ENCODE assay signal across 2 cellular contexts in the genomic region with DNA sequence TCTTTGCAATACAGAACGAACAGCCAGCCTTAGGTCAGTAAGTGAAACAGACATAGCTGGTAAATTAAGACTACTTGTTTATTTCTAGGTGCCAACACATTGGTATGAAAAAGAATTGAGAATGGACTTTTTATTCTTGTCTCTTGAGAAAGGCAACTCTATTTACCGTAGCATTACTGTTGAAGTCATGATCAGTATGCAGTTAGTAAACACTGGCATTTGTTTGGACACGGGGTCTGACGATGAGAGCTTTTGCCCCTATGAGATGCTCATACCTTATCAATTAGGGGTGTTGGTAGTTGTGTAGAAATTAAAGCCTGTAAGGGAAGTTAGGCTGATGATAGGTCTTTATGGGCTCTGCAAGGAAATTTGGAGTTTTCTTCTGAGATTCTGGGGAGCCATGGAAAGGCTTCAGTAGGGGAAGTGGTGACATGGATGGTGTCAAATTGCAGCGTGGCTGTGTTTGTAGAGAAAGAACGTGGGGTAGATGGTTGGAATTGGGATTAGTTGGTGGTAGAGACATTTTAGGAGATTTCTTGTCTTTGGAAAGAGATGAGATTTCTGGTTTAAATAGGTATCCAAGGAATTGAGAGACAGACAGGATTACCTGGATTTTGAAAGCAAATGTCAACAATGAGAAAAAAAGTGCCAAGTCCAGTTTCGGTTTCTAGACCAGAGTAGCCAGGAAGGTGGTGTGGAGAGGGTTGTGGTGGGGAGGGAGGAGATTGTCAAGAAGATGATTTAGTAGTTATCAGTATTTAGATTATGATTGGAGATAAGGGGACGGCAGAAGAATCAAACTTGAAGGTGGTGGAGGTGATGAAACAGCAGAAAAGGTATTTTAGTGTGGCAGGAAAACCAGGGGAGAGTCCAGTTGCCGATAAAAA.
TF ChIP-seq lines count a peak whose summit lies in the region.

No MANE protein-coding gene starts in this region.

TF ChIP-seq in A549, 52 proteins besides CTCF, POLR2A, EP300 and RAD21 (continued from another document):
- TF ChIP-seq, protein P1, sequence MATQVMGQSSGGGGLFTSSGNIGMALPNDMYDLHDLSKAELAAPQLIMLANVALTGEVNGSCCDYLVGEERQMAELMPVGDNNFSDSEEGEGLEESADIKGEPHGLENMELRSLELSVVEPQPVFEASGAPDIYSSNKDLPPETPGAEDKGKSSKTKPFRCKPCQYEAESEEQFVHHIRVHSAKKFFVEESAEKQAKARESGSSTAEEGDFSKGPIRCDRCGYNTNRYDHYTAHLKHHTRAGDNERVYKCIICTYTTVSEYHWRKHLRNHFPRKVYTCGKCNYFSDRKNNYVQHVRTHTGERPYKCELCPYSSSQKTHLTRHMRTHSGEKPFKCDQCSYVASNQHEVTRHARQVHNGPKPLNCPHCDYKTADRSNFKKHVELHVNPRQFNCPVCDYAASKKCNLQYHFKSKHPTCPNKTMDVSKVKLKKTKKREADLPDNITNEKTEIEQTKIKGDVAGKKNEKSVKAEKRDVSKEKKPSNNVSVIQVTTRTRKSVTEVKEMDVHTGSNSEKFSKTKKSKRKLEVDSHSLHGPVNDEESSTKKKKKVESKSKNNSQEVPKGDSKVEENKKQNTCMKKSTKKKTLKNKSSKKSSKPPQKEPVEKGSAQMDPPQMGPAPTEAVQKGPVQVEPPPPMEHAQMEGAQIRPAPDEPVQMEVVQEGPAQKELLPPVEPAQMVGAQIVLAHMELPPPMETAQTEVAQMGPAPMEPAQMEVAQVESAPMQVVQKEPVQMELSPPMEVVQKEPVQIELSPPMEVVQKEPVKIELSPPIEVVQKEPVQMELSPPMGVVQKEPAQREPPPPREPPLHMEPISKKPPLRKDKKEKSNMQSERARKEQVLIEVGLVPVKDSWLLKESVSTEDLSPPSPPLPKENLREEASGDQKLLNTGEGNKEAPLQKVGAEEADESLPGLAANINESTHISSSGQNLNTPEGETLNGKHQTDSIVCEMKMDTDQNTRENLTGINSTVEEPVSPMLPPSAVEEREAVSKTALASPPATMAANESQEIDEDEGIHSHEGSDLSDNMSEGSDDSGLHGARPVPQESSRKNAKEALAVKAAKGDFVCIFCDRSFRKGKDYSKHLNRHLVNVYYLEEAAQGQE (IDR thresholded peaks at IDR 0.05) = no peak
- TF ChIP-seq, protein P2, sequence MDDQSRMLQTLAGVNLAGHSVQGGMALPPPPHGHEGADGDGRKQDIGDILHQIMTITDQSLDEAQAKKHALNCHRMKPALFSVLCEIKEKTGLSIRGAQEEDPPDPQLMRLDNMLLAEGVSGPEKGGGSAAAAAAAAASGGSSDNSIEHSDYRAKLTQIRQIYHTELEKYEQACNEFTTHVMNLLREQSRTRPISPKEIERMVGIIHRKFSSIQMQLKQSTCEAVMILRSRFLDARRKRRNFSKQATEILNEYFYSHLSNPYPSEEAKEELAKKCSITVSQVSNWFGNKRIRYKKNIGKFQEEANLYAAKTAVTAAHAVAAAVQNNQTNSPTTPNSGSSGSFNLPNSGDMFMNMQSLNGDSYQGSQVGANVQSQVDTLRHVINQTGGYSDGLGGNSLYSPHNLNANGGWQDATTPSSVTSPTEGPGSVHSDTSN (IDR thresholded peaks at IDR 0.05) = no peak
- TF ChIP-seq, protein P3, sequence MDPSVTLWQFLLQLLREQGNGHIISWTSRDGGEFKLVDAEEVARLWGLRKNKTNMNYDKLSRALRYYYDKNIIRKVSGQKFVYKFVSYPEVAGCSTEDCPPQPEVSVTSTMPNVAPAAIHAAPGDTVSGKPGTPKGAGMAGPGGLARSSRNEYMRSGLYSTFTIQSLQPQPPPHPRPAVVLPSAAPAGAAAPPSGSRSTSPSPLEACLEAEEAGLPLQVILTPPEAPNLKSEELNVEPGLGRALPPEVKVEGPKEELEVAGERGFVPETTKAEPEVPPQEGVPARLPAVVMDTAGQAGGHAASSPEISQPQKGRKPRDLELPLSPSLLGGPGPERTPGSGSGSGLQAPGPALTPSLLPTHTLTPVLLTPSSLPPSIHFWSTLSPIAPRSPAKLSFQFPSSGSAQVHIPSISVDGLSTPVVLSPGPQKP (IDR thresholded peaks at IDR 0.05; ENCODE audit: low read depth, low read length) = no peak
- TF ChIP-seq, protein P4, sequence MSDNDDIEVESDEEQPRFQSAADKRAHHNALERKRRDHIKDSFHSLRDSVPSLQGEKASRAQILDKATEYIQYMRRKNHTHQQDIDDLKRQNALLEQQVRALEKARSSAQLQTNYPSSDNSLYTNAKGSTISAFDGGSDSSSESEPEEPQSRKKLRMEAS (IDR thresholded peaks at IDR 0.05) = no peak
- no peak for TF ChIP-seq HEYL (CRISPR knock-in tag; IDR thresholded peaks at IDR 0.05)
- no peak for TF ChIP-seq RARB (CRISPR knock-in tag; IDR thresholded peaks at IDR 0.05)
- no peak for TF ChIP-seq HOXB5 (CRISPR knock-in tag; IDR thresholded peaks at IDR 0.05)

TF ChIP-seq in liver, 16 proteins besides CTCF, POLR2A, EP300 and RAD21 (continued from another document):
- TF ChIP-seq, protein P1 (IDR thresholded peaks at IDR 0.05) = no peak
- TF ChIP-seq YY1 (IDR thresholded peaks at IDR 0.05) = no peak
- TF ChIP-seq, protein P5, sequence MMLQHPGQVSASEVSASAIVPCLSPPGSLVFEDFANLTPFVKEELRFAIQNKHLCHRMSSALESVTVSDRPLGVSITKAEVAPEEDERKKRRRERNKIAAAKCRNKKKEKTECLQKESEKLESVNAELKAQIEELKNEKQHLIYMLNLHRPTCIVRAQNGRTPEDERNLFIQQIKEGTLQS (IDR thresholded peaks at IDR 0.05) = no peak
- TF ChIP-seq FOXA2 (IDR thresholded peaks at IDR 0.05) = peak; percentile 56
- no peak for TF ChIP-seq EGR1 (IDR thresholded peaks at IDR 0.05; ENCODE audit: low read depth in 2 of 2)
- TF ChIP-seq JUND (IDR thresholded peaks at IDR 0.05) = no peak
- no peak for TF ChIP-seq NR2F2 (IDR thresholded peaks at IDR 0.05)
- no peak for TF ChIP-seq SP1 (IDR thresholded peaks at IDR 0.05)
TF ChIP-seq in liver: peak in this region for 4.
